ENCODE assay signal across 1 cellular context in the genomic region with DNA sequence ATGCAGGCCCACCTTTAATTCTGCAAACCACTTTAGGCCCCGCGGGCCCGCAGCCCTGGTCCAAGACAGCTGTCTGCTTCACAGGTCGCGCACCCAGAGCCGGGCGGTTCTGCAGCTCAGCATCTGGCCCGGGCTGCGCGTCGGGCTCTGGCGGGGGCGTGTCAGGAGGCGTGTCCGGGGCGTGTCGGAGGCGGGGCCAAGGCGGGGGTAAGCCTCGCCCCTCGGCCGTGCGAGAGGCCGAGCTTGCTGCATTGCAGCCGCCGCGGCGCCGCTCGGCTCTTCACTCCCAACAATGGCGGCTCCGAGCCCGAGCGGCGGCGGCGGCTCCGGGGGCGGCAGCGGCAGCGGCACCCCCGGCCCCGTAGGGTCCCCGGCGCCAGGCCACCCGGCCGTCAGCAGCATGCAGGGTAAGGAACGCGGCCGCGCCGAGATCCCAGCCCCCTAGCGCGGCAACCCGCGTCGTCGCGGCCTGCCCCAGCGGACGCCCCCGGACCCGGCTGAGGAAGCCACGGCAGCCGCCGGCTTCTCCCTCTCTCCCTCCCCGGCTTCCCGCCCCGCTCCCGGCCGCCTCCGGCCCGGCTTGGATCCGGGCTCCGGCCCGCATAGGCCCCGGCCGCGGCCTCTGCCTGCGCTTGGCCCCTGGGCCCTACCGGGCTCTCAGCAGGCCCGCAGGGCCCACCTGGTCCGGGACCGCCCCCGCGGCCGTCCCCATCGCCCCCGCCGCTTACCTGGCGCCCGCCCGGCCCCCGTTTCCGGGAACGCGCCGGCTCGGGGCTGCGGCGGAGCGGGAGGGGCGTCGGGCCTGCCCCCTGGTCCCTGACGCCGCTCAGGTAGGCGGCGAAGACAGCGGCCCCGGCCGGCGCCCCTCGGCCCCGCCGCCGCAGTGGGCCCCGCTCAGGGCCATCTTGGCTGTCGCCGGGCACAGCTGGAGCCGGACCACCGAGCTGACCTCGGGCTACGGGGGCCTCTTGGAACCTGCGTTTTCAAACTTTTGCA.
TF ChIP-seq lines count a peak whose summit lies in the region.

A gene (plus strand): TSS at position 283 of the 996 bp plus-strand sequence. CDS start 10 bp downstream, at position 293.

TF ChIP-seq in H1, 55 proteins besides CTCF, POLR2A, EP300 and RAD21 (continued from another document):
- TF ChIP-seq POLR2AphosphoS5 (IDR thresholded peaks at IDR 0.05; ENCODE audit: low read depth, low read length) = peak; percentile 91
